ENCODE assay signal across 24 cellular contexts in genomic region chrX:57083143-57083542, GRCh38.
"Had no signal": no experiment of that assay in that cellular context is flagged by ENCODE, and none has a peak within 500 bp of the region (broad histone marks: within the 10 kb centered on the region; RNA-seq: fewer than 3 reads in every experiment).

No MANE protein-coding gene starts in this region.

- H3K36me3 ChIP-seq: breast epithelium had no signal

- H3K27ac ChIP-seq: breast epithelium, VCaP had no signal

- H3K27me3 Mint-ChIP-seq: activated naive CD4-positive, alpha-beta T cell treated with anti-CD3 and anti-CD28 coated beads, Interleukin-2, amount 50 U/mL, for 24 hours had no signal

- DNase-seq: activated CD4-positive, alpha-beta T cell treated with anti-CD3 and anti-CD28 coated beads for 4 hours; activated CD4-positive, alpha-beta T cell treated with anti-CD3 and anti-CD28 coated beads, Interleukin-2, amount 50 U/mL, for 4 hours; activated CD8-positive, alpha-beta memory T cell treated with anti-CD3 and anti-CD28 coated beads, Interleukin-2, amount 50 U/mL, for 48 hours; activated CD8-positive, alpha-beta T cell treated with anti-CD3 and anti-CD28 coated beads, Interleukin-2, amount 10 ng/mL, durations not matched to agents 7 days and 5 days; activated effector memory CD4-positive, alpha-beta T cell treated with Interleukin-2 at 50 U/mL for 16 hours; activated naive CD4-positive, alpha-beta T cell; activated T-cell treated with anti-CD3 and anti-CD28 coated beads, Interleukin-2, amount 50 U/mL, for 24 hours; caudate nucleus; NCI-H1092; NCI-H1417; NCI-H1930; NCI-H2107; NCI-H2171 treated with DMSO at 0.1 percent for 48 hours; NCI-H226; NCI-H510A; NCI-H526 treated with DMSO at 0.1 percent for 48 hours; NCI-H82; SIG-M5; T-helper 1 cell had no signal

- H3K4me1 Mint-ChIP-seq: activated naive CD4-positive, alpha-beta T cell treated with anti-CD3 and anti-CD28 coated beads, Interleukin-2, amount 50 U/mL, for 24 hours had no signal

- H3K4me3 ChIP-seq: breast epithelium had no signal

- H3K4me3 Mint-ChIP-seq: activated CD8-positive, alpha-beta T cell treated with anti-CD3 and anti-CD28 coated beads, Interleukin-2, amount 10 ng/mL, durations not matched to agents 7 days and 5 days; activated naive CD4-positive, alpha-beta T cell treated with anti-CD3 and anti-CD28 coated beads, Interleukin-2, amount 50 U/mL, for 24 hours; activated T-cell treated with anti-CD3 and anti-CD28 coated beads, Interleukin-2, amount 50 U/mL, for 24 hours; activated T-helper 1 cell treated with anti-CD3 and anti-CD28 coated beads, Interleukin-12 subunit alpha, Interleukin-12 subunit beta, Interleukin-2, Interleukin-4 antibody, amounts not matched to agents 30 ng/mL and 10 ng/mL and 1 ng/mL, durations not matched to agents 14 hours and 24 hours and 36 hours had no signal

- H3K4me1 ChIP-seq: breast epithelium had no signal

- ATAC-seq: activated CD4-positive, CD25-positive, alpha-beta regulatory T cell treated with anti-CD3 and anti-CD28 coated beads, Interleukin-2, amount 50 U/mL, for 24 hours; activated CD8-positive, alpha-beta T cell treated with anti-CD3 and anti-CD28 coated beads, Interleukin-2, amount 10 ng/mL, durations not matched to agents 7 days and 5 days had no signal

- H3K27ac Mint-ChIP-seq: activated CD8-positive, alpha-beta T cell treated with anti-CD3 and anti-CD28 coated beads, Interleukin-2, amount 10 ng/mL, durations not matched to agents 7 days and 5 days; activated naive CD4-positive, alpha-beta T cell treated with anti-CD3 and anti-CD28 coated beads, Interleukin-2, amount 50 U/mL, for 24 hours; activated T-cell treated with anti-CD3 and anti-CD28 coated beads, Interleukin-2, amount 50 U/mL, for 24 hours; activated T-helper 1 cell treated with anti-CD3 and anti-CD28 coated beads, Interleukin-12 subunit alpha, Interleukin-12 subunit beta, Interleukin-2, Interleukin-4 antibody, amounts not matched to agents 30 ng/mL and 10 ng/mL and 1 ng/mL, durations not matched to agents 14 hours and 24 hours and 36 hours had no signal
